Comparison of ENCODE assay signal across 8 cellular contexts in the genomic region with DNA sequence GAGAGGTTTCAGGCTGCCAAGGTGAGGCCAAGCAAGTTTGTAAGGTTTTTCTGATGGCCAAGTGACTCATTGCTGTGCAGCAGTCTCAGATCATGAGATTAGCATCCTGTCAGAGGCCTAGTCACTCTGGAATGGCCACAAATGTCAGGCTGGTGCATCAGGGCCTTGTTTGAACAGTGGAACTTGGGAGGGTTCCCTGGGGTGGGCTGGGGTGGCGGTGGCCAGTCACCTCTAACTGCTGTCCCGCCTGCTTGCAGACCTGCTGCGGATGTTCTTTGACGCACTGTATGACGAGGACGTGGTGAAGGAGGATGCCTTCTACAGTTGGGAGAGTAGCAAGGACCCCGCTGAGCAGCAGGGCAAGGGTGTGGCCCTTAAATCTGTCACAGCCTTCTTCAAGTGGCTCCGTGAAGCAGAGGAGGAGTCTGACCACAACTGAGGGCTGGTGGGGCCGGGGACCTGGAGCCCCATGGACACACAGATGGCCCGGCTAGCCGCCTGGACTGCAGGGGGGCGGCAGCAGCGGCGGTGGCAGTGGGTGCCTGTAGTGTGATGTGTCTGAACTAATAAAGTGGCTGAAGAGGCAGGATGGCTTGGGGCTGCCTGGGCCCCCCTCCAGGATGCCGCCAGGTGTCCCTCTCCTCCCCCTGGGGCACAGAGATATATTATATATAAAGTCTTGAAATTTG. TPM values are rescaled to one million over a fixed set of nuclear protein-coding genes. Genes with fewer than 3 reads are reported as not detected.
DNase-seq lines count a peak whose midpoint lies in the region; ATAC-seq, FAIRE-seq and TF ChIP-seq lines count a peak whose summit lies in the region.

No MANE protein-coding gene starts in this region.

- H3K27ac Mint-ChIP-seq in T-helper 17 cell: peak overlapping the region; percentile 95

- peak; percentile 33 for ATAC-seq in T-helper 17 cell
- no peak for ATAC-seq in GM21447 (IDR thresholded peaks at IDR 0.05; ENCODE audit: unreplicated experiment)

- no peak overlapping the region for H3K4me3 ChIP-seq in bronchial epithelial cell (ENCODE audit: low read depth, low read length)

- TF ChIP-seq CTCF in bronchial epithelial cell (IDR thresholded peaks at IDR 0.05; ENCODE audit: insufficient read depth, low read length, severe bottlenecking): no peak

- peak; percentile 9 for TF ChIP-seq POLR2A in GM19193 (IDR thresholded peaks at IDR 0.05; ENCODE audit: extremely low read depth, insufficient read depth, insufficient read length)

- peaks cover 20% of the 10 kb centered on the region for H3K36me3 ChIP-seq in bronchial epithelial cell (ENCODE audit: control insufficient read depth, insufficient read depth, low read length)

- peaks cover 7% of the 10 kb centered on the region for H3K27me3 Mint-ChIP-seq in T-helper 17 cell

- peaks cover 46% of the 10 kb centered on the region for H3K4me1 Mint-ChIP-seq in T-helper 17 cell

- H3K4me3 Mint-ChIP-seq in T-helper 17 cell: peak overlapping the region; percentile 77

- H3K9me3 ChIP-seq in T-helper 17 cell (ENCODE audit: control insufficient read depth, low read length, poor library complexity, severe bottlenecking): no peaks in the 10 kb centered on the region

- FAIRE-seq in bronchial epithelial cell (lab: Jason Lieb, UNC): no peak

- peak in 1 of 3 donors; percentile 22 for DNase-seq in T-helper 17 cell
- peak; percentile 88 for DNase-seq in bronchial epithelial cell (ENCODE audit: low read depth)
- DNase-seq in myocyte (ENCODE audit: low read depth): peak; percentile 54
- no peak for DNase-seq in SK-N-DZ (ENCODE audit: low spot score)
- DNase-seq in NCI-H446 treated with DMSO at 0.1 percent for 48 hours (lab: John Stamatoyannopoulos, UW): no peak
- DNase-seq in NCI-H2081 treated with DMSO at 0.1 percent for 48 hours (lab: John Stamatoyannopoulos, UW): no peak

- H3K27me3 ChIP-seq in bronchial epithelial cell (ENCODE audit: control insufficient read depth, insufficient read depth, low read length): no peaks in the 10 kb centered on the region

- H3K36me3 Mint-ChIP-seq in T-helper 17 cell (ENCODE audit: low read depth): peaks cover 20% of the 10 kb centered on the region

RNA-seq across cellular contexts. Expression of gene FAM131A, which starts 2.8 kb away (rescaled TPM):
- total RNA-seq in T-helper 17 cell: 10 to 100 TPM in 1 of 2 donors, 1 to 10 TPM in 1; 7.9 to 10.9 TPM
- 18.2 and 25.5 TPM in 2 replicates for total RNA-seq in bronchial epithelial cell
- 14.2 and 15.5 TPM in 2 replicates for total RNA-seq in myocyte
- polyA plus RNA-seq in myocyte (2012): 7.6 TPM
- polyA plus RNA-seq in SK-N-DZ (2014; cell fraction: cytosol; rRNA removed): 39.7 and 60.4 TPM in 2 replicates
- 45.1 and 58.4 TPM in 2 replicates for polyA plus RNA-seq in SK-N-DZ (2014; cell fraction: nucleus; rRNA removed)

RNA-seq across cellular contexts. Expression of gene EIF4G1, which starts 20.2 kb away (rescaled TPM):
- total RNA-seq in T-helper 17 cell (100 to 1,000 TPM; 226 to 236 TPM), bronchial epithelial cell (244 and 339 TPM in 2 replicates), myocyte (358 and 371 TPM in 2 replicates)
- polyA plus RNA-seq in myocyte (2012): 289 TPM
- polyA plus RNA-seq in SK-N-DZ (2014; cell fraction: cytosol; rRNA removed): 257 and 261 TPM in 2 replicates
- 213 and 251 TPM in 2 replicates for polyA plus RNA-seq in SK-N-DZ (2014; cell fraction: nucleus; rRNA removed)

RNA-seq across cellular contexts. Expression of gene CLCN2, which starts 26.8 kb away (rescaled TPM):
- total RNA-seq in T-helper 17 cell (1 to 10 TPM; 4.6 TPM), bronchial epithelial cell (2.0 and 2.1 TPM in 2 replicates), myocyte (1.8 and 3.4 TPM in 2 replicates)
- 2.9 TPM for polyA plus RNA-seq in myocyte (2012)
- polyA plus RNA-seq in SK-N-DZ (2014; cell fraction: cytosol; rRNA removed): 10.6 and 18.8 TPM in 2 replicates
- polyA plus RNA-seq in SK-N-DZ (2014; cell fraction: nucleus; rRNA removed): 85.0 and 92.0 TPM in 2 replicates

RNA-seq across cellular contexts. Expression of gene POLR2H, which starts 26.9 kb away (rescaled TPM):
- total RNA-seq in T-helper 17 cell (10 to 100 TPM; 28.6 to 38.3 TPM), bronchial epithelial cell (48.4 and 112 TPM in 2 replicates), myocyte (77.1 and 87.4 TPM in 2 replicates)
- polyA plus RNA-seq in myocyte (2012): 74.5 TPM
- polyA plus RNA-seq in SK-N-DZ (2014; cell fraction: cytosol; rRNA removed): 212 and 257 TPM in 2 replicates
- polyA plus RNA-seq in SK-N-DZ (2014; cell fraction: nucleus; rRNA removed): 178 and 207 TPM in 2 replicates

RNA-seq across cellular contexts. Expression of gene PSMD2, which starts 35.6 kb away (rescaled TPM):
- total RNA-seq in T-helper 17 cell (100 to 1,000 TPM; 149 to 171 TPM), bronchial epithelial cell (507 and 526 TPM in 2 replicates), myocyte (480 and 540 TPM in 2 replicates)
- polyA plus RNA-seq in myocyte (2012): 389 TPM
- polyA plus RNA-seq in SK-N-DZ (2014; cell fraction: cytosol; rRNA removed): 309 and 324 TPM in 2 replicates
- polyA plus RNA-seq in SK-N-DZ (2014; cell fraction: nucleus; rRNA removed): 291 and 316 TPM in 2 replicates

Comparison
In these comparisons a context has a peak if more than half of its experiments do, and no peak if none do; other contexts are left out.
1. DNase-seq: peak in bronchial epithelial cell (single experiment) and myocyte (single experiment); none in SK-N-DZ (single experiment), NCI-H446 treated with DMSO at 0.1 percent for 48 hours (single experiment) and NCI-H2081 treated with DMSO at 0.1 percent for 48 hours (single experiment).